1 cellular context compared by ENCODE assay signal in the genomic region with DNA sequence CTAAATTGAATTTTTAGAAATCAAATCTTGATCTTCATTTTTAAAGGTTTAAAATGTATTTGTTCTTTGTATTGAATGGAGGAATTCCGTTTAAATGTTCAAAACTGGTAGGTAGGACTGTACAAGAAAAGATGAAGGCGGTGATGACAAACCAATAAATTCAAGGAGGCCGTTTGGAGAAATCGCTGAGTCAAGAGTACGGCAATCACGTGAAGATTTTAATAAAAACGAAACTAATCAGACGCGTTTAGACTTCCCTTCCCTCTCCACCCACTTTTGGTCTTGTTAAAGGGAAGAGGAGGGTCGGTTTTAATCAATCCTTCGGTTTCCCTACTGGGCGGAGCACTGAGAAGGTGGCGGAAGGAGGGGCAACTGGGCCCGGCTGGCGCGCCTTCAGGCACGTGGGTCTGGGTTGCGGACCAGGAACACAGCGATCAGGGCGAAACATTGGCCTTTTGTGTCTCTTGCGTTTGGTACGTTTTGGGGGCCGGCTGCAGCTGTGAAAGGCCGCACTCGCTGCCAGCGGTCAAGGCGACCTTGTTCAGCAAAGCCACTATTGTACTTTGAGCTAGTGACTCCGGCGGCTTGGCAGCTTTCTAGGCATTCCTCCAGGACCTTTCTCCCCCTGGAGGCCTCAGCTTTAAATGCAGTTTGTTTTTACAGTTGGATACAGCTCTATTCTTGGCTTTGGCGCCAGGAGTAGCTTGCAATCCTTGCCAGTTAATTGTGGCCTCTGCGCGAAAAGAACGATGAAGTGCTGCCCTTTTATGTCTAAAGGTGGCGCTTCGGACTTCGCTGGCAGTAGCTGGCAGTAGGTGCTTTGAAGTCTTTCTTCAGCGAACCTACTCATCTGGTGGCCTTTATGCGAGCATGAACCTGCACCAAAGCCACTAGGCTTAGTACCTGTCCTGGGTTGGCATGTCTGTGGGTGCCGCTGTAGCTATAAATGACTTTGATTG.
A peak's percentile ranks its signal among the peaks of the same experiment; 100 is the strongest.
TF ChIP-seq lines count a peak whose summit lies in the region.

No MANE protein-coding gene starts in this region.

TF ChIP-seq in HEK293, 187 proteins besides CTCF, POLR2A, EP300 and RAD21 (continued from another document and continues in another):
- no peak for TF ChIP-seq ZNF521 (tag by site-specific recombination; IDR thresholded peaks at IDR 0.05)
- peak; percentile 8; the same call in 1 of the 2 replicates for TF ChIP-seq ZNF513 (tag by site-specific recombination; IDR thresholded peaks at IDR 0.05)
- no peak for TF ChIP-seq KLF1 (tag by site-specific recombination; IDR thresholded peaks at IDR 0.05)
- peak; percentile 64; the same call in 1 of the 2 replicates for TF ChIP-seq TCF7L2 (IDR thresholded peaks at IDR 0.05; ENCODE audit: borderline replicate concordance, low read depth, low read length)
- 0 out of 2 replicates have a peak, but pooled peaks have one; percentile 55 for TF ChIP-seq ZNF561 (tag by site-specific recombination; IDR thresholded peaks at IDR 0.05; ENCODE audit: borderline replicate concordance)
- TF ChIP-seq, protein P1, sequence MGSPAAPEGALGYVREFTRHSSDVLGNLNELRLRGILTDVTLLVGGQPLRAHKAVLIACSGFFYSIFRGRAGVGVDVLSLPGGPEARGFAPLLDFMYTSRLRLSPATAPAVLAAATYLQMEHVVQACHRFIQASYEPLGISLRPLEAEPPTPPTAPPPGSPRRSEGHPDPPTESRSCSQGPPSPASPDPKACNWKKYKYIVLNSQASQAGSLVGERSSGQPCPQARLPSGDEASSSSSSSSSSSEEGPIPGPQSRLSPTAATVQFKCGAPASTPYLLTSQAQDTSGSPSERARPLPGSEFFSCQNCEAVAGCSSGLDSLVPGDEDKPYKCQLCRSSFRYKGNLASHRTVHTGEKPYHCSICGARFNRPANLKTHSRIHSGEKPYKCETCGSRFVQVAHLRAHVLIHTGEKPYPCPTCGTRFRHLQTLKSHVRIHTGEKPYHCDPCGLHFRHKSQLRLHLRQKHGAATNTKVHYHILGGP (tag by site-specific recombination; IDR thresholded peaks at IDR 0.05): peak; percentile 98
- TF ChIP-seq ZNF391 (tag by site-specific recombination; IDR thresholded peaks at IDR 0.05; ENCODE audit: borderline replicate concordance, low read depth): no peak
- peak; percentile 11; the same call in 1 of the 2 replicates for TF ChIP-seq ZNF121 (tag by site-specific recombination; IDR thresholded peaks at IDR 0.05)
- 0 out of 2 replicates have a peak, but pooled peaks have one; percentile 10 for TF ChIP-seq EGR2 (tag by site-specific recombination; IDR thresholded peaks at IDR 0.05; ENCODE audit: low read depth)
- TF ChIP-seq KLF8 (tag by site-specific recombination; IDR thresholded peaks at IDR 0.05): peak; percentile 49; the same call in 1 of the 2 replicates
- TF ChIP-seq, protein P2, sequence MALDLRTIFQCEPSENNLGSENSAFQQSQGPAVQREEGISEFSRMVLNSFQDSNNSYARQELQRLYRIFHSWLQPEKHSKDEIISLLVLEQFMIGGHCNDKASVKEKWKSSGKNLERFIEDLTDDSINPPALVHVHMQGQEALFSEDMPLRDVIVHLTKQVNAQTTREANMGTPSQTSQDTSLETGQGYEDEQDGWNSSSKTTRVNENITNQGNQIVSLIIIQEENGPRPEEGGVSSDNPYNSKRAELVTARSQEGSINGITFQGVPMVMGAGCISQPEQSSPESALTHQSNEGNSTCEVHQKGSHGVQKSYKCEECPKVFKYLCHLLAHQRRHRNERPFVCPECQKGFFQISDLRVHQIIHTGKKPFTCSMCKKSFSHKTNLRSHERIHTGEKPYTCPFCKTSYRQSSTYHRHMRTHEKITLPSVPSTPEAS (tag by site-specific recombination; IDR thresholded peaks at IDR 0.05): no peak
- TF ChIP-seq ZNF785 (tag by site-specific recombination; IDR thresholded peaks at IDR 0.05): no peak
- peak; percentile 68; the same call in 1 of the 2 replicates for TF ChIP-seq KLF16 (tag by site-specific recombination; IDR thresholded peaks at IDR 0.05)
- TF ChIP-seq ZSCAN5A (tag by site-specific recombination; IDR thresholded peaks at IDR 0.05): no peak
- peak; percentile 43; the same call in 1 of the 2 replicates for TF ChIP-seq ZBTB20 (tag by site-specific recombination; IDR thresholded peaks at IDR 0.05)
- TF ChIP-seq ZNF530 (tag by site-specific recombination; IDR thresholded peaks at IDR 0.05; ENCODE audit: low read depth): no peak
- no peak; the same call in 1 of the 2 replicates for TF ChIP-seq ZNF660 (tag by site-specific recombination; IDR thresholded peaks at IDR 0.05)
- TF ChIP-seq ZNF19 (tag by site-specific recombination; IDR thresholded peaks at IDR 0.05; ENCODE audit: low read depth): no peak
- TF ChIP-seq ZNF2 (tag by site-specific recombination; IDR thresholded peaks at IDR 0.05): peak; percentile 89
- TF ChIP-seq ZNF394 (tag by site-specific recombination; IDR thresholded peaks at IDR 0.05; ENCODE audit: borderline replicate concordance): peak; percentile 83; the same call in 1 of the 2 replicates
- TF ChIP-seq ZBTB17 (tag by site-specific recombination; IDR thresholded peaks at IDR 0.05): peak; percentile 82
- TF ChIP-seq ZNF335 (tag by site-specific recombination; conservative IDR thresholded peaks at IDR 0.05): peak; percentile 90
- no peak for TF ChIP-seq ZNF449 (tag by site-specific recombination; IDR thresholded peaks at IDR 0.05)
- peak; percentile 35; the same call in 1 of the 2 replicates for TF ChIP-seq ZBTB11 (tag by site-specific recombination; conservative IDR thresholded peaks at IDR 0.05; ENCODE audit: low read depth)
- TF ChIP-seq, protein P3, sequence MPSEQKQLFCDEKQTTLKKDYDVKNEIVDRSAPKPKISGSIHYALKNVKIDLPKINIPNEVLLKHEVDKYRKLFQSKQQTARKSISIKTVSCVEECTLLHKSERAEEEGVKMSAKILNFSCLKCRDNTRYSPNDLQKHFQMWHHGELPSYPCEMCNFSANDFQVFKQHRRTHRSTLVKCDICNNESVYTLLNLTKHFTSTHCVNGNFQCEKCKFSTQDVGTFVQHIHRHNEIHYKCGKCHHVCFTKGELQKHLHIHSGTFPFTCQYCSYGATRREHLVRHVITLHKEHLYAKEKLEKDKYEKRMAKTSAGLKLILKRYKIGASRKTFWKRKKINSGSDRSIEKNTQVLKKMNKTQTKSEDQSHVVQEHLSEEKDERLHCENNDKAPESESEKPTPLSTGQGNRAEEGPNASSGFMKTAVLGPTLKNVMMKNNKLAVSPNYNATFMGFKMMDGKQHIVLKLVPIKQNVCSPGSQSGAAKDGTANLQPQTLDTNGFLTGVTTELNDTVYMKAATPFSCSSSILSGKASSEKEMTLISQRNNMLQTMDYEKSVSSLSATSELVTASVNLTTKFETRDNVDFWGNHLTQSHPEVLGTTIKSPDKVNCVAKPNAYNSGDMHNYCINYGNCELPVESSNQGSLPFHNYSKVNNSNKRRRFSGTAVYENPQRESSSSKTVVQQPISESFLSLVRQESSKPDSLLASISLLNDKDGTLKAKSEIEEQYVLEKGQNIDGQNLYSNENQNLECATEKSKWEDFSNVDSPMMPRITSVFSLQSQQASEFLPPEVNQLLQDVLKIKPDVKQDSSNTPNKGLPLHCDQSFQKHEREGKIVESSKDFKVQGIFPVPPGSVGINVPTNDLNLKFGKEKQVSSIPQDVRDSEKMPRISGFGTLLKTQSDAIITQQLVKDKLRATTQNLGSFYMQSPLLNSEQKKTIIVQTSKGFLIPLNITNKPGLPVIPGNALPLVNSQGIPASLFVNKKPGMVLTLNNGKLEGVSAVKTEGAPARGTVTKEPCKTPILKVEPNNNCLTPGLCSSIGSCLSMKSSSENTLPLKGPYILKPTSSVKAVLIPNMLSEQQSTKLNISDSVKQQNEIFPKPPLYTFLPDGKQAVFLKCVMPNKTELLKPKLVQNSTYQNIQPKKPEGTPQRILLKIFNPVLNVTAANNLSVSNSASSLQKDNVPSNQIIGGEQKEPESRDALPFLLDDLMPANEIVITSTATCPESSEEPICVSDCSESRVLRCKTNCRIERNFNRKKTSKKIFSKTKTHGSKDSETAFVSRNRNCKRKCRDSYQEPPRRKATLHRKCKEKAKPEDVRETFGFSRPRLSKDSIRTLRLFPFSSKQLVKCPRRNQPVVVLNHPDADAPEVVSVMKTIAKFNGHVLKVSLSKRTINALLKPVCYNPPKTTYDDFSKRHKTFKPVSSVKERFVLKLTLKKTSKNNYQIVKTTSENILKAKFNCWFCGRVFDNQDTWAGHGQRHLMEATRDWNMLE (tag by site-specific recombination; conservative IDR thresholded peaks at IDR 0.05; ENCODE audit: low read depth): 0 out of 2 replicates have a peak, but pooled peaks have one; percentile 29
- no peak for TF ChIP-seq ZNF274 (IDR thresholded peaks at IDR 0.05; ENCODE audit: low read length)
- TF ChIP-seq ZNF274 (tag by site-specific recombination; IDR thresholded peaks at IDR 0.05; ENCODE audit: borderline replicate concordance): no peak
- no peak for TF ChIP-seq ZNF548 (tag by site-specific recombination; IDR thresholded peaks at IDR 0.05)
- 0 out of 2 replicates have a peak, but pooled peaks have one; percentile 48 for TF ChIP-seq ZNF610 (tag by site-specific recombination; IDR thresholded peaks at IDR 0.05; ENCODE audit: borderline replicate concordance)
- 0 out of 2 replicates have a peak, but pooled peaks have one; percentile 49 for TF ChIP-seq ZFP37 (tag by site-specific recombination; IDR thresholded peaks at IDR 0.05)
- no peak for TF ChIP-seq ZNF830 (tag by site-specific recombination; IDR thresholded peaks at IDR 0.05; ENCODE audit: low read depth)
- peak; percentile 41; the same call in 1 of the 2 replicates for TF ChIP-seq ZNF629 (tag by site-specific recombination; IDR thresholded peaks at IDR 0.05)
- TF ChIP-seq ZNF843 (tag by site-specific recombination; IDR thresholded peaks at IDR 0.05): no peak
- no peak for TF ChIP-seq ZNF202 (tag by site-specific recombination; IDR thresholded peaks at IDR 0.05; ENCODE audit: borderline replicate concordance)
- TF ChIP-seq ZBTB26 (tag by site-specific recombination; optimal IDR thresholded peaks at IDR 0.05): peak; percentile 26
